ENCODE assay signal across 8 cellular contexts in genomic region chr3:56753206-56753605, GRCh38. TPM values are rescaled to one million over a fixed set of nuclear protein-coding genes. Genes with fewer than 3 reads are reported as not detected.
DNase-seq lines count a peak whose midpoint lies in the region; ATAC-seq, FAIRE-seq and TF ChIP-seq lines count a peak whose summit lies in the region.

No MANE protein-coding gene starts in this region.

- H2AFZ ChIP-seq in OCI-LY7 (ENCODE audit: low read length), result no peak overlapping the region

- BruUV-seq in OCI-LY7 (replicated peaks; lab: Mats Ljungman, UMichigan), result no TSS peak

- peaks cover 41 to 74% (median 52%) of the 10 kb centered on the region in 4 donors for H3K4me1 Mint-ChIP-seq in CD4-positive, CD25-positive, alpha-beta regulatory T cell

- POLR2A ChIA-PET in OCI-LY7 (lab: Charles Lee), result interaction anchor here (0.5 to 2.8 kb wide), 3 partner anchors 12 to 730 kb away, joined by 3 to 10 read pairs (median 4); no protein-coding TSS in a partner anchor

- H3K27ac ChIP-seq in CD4-positive, CD25-positive, alpha-beta regulatory T cell (ENCODE audit: insufficient read depth, low read length, poor library complexity, severe bottlenecking), result peak overlapping the region; percentile 76
- no peak overlapping the region for H3K27ac ChIP-seq in OCI-LY7 (ENCODE audit: low read depth, low read length, poor library complexity, severe bottlenecking)
- no peak overlapping the region for H3K27ac ChIP-seq in psoas muscle

- no peak for TF ChIP-seq CTCF in bronchial epithelial cell (IDR thresholded peaks at IDR 0.05; ENCODE audit: insufficient read depth, low read length, severe bottlenecking)
- TF ChIP-seq CTCF in OCI-LY7 (conservative IDR thresholded peaks at IDR 0.05; ENCODE audit: low read length), result no peak
- TF ChIP-seq CTCF in psoas muscle (IDR thresholded peaks at IDR 0.05), result no peak

- H3K4me2 ChIP-seq in OCI-LY7 (ENCODE audit: low read length), result no peak overlapping the region

- peaks cover 61% of the 10 kb centered on the region for H3K36me3 ChIP-seq in CD4-positive, CD25-positive, alpha-beta regulatory T cell (ENCODE audit: control insufficient read depth, insufficient read depth, low read length)
- peaks cover 1% of the 10 kb centered on the region for H3K36me3 ChIP-seq in bronchial epithelial cell (ENCODE audit: control insufficient read depth, insufficient read depth, low read length)
- H3K36me3 ChIP-seq in OCI-LY7 (ENCODE audit: insufficient read depth, low read length), result peaks cover 46% of the 10 kb centered on the region
- H3K36me3 ChIP-seq in psoas muscle (ENCODE audit: insufficient read depth in 1 of 2, low read depth in 1 of 2), result peaks cover 11 to 44% of the 10 kb centered on the region in 2 donors

- no peaks in the 10 kb centered on the region for H3K27me3 ChIP-seq in CD4-positive, CD25-positive, alpha-beta regulatory T cell (ENCODE audit: control insufficient read depth, insufficient read depth, low read length)
- H3K27me3 ChIP-seq in bronchial epithelial cell (ENCODE audit: control insufficient read depth, insufficient read depth, low read length) (no peaks in the 10 kb centered on the region), psoas muscle (ENCODE audit: insufficient read depth in 3 of 3, low read length in 2 of 3) (no peaks in the 10 kb centered on the region)

- peaks cover 68% of the 10 kb centered on the region for H3K36me3 Mint-ChIP-seq in CD4-positive, CD25-positive, alpha-beta regulatory T cell

- peak overlapping the region; percentile 76 for H3K4me3 ChIP-seq in CD4-positive, CD25-positive, alpha-beta regulatory T cell (ENCODE audit: low read depth, low read length)
- H3K4me3 ChIP-seq in bronchial epithelial cell (ENCODE audit: low read depth, low read length) (no peak overlapping the region), OCI-LY7 (ENCODE audit: low read depth, low read length, poor library complexity, severe bottlenecking) (no peak overlapping the region), psoas muscle (no peak overlapping the region)

- H3K9me3 Mint-ChIP-seq in CD4-positive, CD25-positive, alpha-beta regulatory T cell, result no peaks in the 10 kb centered on the region

- ATAC-seq in CD4-positive, CD25-positive, alpha-beta regulatory T cell (ENCODE audit: low read depth in 2 of 2), result peak; percentile 71 to 74
- ATAC-seq in GM19397 (IDR thresholded peaks at IDR 0.05; ENCODE audit: unreplicated experiment) (peak; percentile 55), HG03457 (IDR thresholded peaks at IDR 0.05; ENCODE audit: unreplicated experiment) (peak; percentile 83), GM19467 (IDR thresholded peaks at IDR 0.05; ENCODE audit: unreplicated experiment) (no peak), psoas muscle (no peak)

- H3K27ac Mint-ChIP-seq in CD4-positive, CD25-positive, alpha-beta regulatory T cell, result peak overlapping the region; percentile 93 to 100 (median 95)

- no peaks in the 10 kb centered on the region for H3K27me3 Mint-ChIP-seq in CD4-positive, CD25-positive, alpha-beta regulatory T cell

- no peaks in the 10 kb centered on the region for H3K9me2 ChIP-seq in OCI-LY7 (ENCODE audit: insufficient read depth, low read length)

- 63 to 88% (median 77%) methylated on average over 3 of the region's 3 CpGs for WGBS in psoas muscle, 3 donors

- no peaks in the 10 kb centered on the region for H3K9me3 ChIP-seq in CD4-positive, CD25-positive, alpha-beta regulatory T cell (ENCODE audit: control insufficient read depth in 2 of 2, low read length in 2 of 2)
- no peaks in the 10 kb centered on the region for H3K9me3 ChIP-seq in OCI-LY7 (ENCODE audit: low read length)
- no peaks in the 10 kb centered on the region for H3K9me3 ChIP-seq in psoas muscle

- H3K4me3 Mint-ChIP-seq in CD4-positive, CD25-positive, alpha-beta regulatory T cell, result peak overlapping the region; percentile 23 to 93 (median 74)

- no peaks in the 10 kb centered on the region for H4K20me1 ChIP-seq in OCI-LY7 (ENCODE audit: insufficient read depth, low read length)

- no peak for FAIRE-seq in bronchial epithelial cell (lab: Jason Lieb, UNC)

- CTCF ChIA-PET in OCI-LY7 (lab: Charles Lee; ENCODE audit: unreplicated experiment), result no interaction called here

- peaks cover 44% of the 10 kb centered on the region for H3K4me1 ChIP-seq in CD4-positive, CD25-positive, alpha-beta regulatory T cell (ENCODE audit: control insufficient read depth, insufficient read depth, low read length, poor library complexity, severe bottlenecking)
- peaks cover 33% of the 10 kb centered on the region for H3K4me1 ChIP-seq in OCI-LY7 (ENCODE audit: insufficient read depth, low read length, poor library complexity, severe bottlenecking)
- peaks cover 18% of the 10 kb centered on the region for H3K4me1 ChIP-seq in psoas muscle

- DNase-seq in CD4-positive, CD25-positive, alpha-beta regulatory T cell, result peak in 1 of 3 donors; percentile 78
- DNase-seq in bronchial epithelial cell (ENCODE audit: low read depth) (peak; percentile 48), NCI-H774 (lab: John Stamatoyannopoulos, UW) (no peak), OCI-LY7 (ENCODE audit: low spot score) (no peak), psoas muscle (no peak)

- intact Hi-C loops in OCI-LY7 (cut with micrococcal nuclease; ENCODE audit: unreplicated experiment), result no loop called here
- intact Hi-C loops in psoas muscle (cut with DNase I), result no loop called here

- no peaks in the 10 kb centered on the region for H3K79me2 ChIP-seq in OCI-LY7 (ENCODE audit: insufficient read depth, low read depth, low read length)

RNA-seq across cellular contexts. Expression of gene ARHGEF3, which starts 48.5 kb away (rescaled TPM):
- 101 TPM for total RNA-seq in CD4-positive, CD25-positive, alpha-beta regulatory T cell
- polyA plus RNA-seq in CD4-positive, CD25-positive, alpha-beta regulatory T cell, result 100 to 1,000 TPM in 3 of 4 donors, 10 to 100 TPM in 1; 87.8 to 137 (median 105) TPM
- total RNA-seq in bronchial epithelial cell (11.9 and 12.1 TPM in 2 replicates), OCI-LY7 (2022) (21.7 and 26.9 TPM in 2 replicates), psoas muscle (10 to 100 TPM in 1 of 4 donors, 1 to 10 TPM in 3; 6.3 to 10.4 (median 7.0) TPM)
- total RNA-seq in OCI-LY7 (2014; rRNA removed; shearing (Covaris generic)), result 10.8 and 14.1 TPM in 2 replicates
- 1 to 10 TPM; 4.6 to 6.3 (median 6.2) TPM for polyA plus RNA-seq in psoas muscle

Comparison
In these comparisons a context has a peak if more than half of its experiments do, and no peak if none do; other contexts are left out.
1. ATAC-seq: peak in CD4-positive, CD25-positive, alpha-beta regulatory T cell (2 of 2), GM19397 (single experiment) and HG03457 (single experiment); none in GM19467 (single experiment) and psoas muscle (0 of 4).